Comparison of ENCODE assay signal across 18 cellular contexts in genomic region chr7:43140186-43140585, GRCh38. TPM values are rescaled to one million over a fixed set of nuclear protein-coding genes. Genes with fewer than 3 reads are reported as not detected.
DNase-seq lines count a peak whose midpoint lies in the region; ATAC-seq and TF ChIP-seq lines count a peak whose summit lies in the region.
"Had no signal": no experiment of that assay in that cellular context is flagged by ENCODE, and none has a peak within 500 bp of the region (broad histone marks: within the 10 kb centered on the region; RNA-seq: fewer than 3 reads in every experiment).

No MANE protein-coding gene starts in this region.

- no peak overlapping the region for H2BK15ac ChIP-seq in mesenchymal stem cell (ENCODE audit: low read depth, poor library complexity, severe bottlenecking)

- 0 out of 2 replicates have a peak, but pooled peaks cover 10% of the 10 kb centered on the region for H3K9me3 Mint-ChIP-seq in WTC11
- H3K9me3 Mint-ChIP-seq: CD4-positive, alpha-beta T cell; IgD-negative memory B cell had no signal

- no peak for DNase-seq in WTC11 (ENCODE audit: low spot score)
- no peak for DNase-seq in mesenchymal stem cell
- DNase-seq in posterior vena cava (ENCODE audit: low spot score): no peak
- no peak for DNase-seq in cerebellar cortex (ENCODE audit: low spot score)
- DNase-seq: AML-193; Calu3; CD4-positive, alpha-beta T cell; DMS79 treated with DMSO at 0.1 percent for 48 hours; GF-D8; HCEC 1CT; Kasumi-1; KBM-7 had no signal

- no peak overlapping the region for H3K4me3 Mint-ChIP-seq in WTC11
- H3K4me3 Mint-ChIP-seq: CD4-positive, alpha-beta T cell; IgD-negative memory B cell had no signal

- H3K4me1 Mint-ChIP-seq in WTC11: peaks cover 71% of the 10 kb centered on the region
- H3K4me1 Mint-ChIP-seq: IgD-negative memory B cell had no signal

- H3K36me3 Mint-ChIP-seq in WTC11: no peaks in the 10 kb centered on the region
- H3K36me3 Mint-ChIP-seq: IgD-negative memory B cell had no signal

- no peaks in the 10 kb centered on the region for H3K27me3 ChIP-seq in HUES48 (ENCODE audit: control insufficient read depth, insufficient read depth, low read length)
- no peaks in the 10 kb centered on the region for H3K27me3 ChIP-seq in mesenchymal stem cell (ENCODE audit: control insufficient read depth in 1 of 2, insufficient read depth in 1 of 2, low read length in 2 of 2)

- H3K9me3 ChIP-seq in HUES48 (ENCODE audit: control insufficient read depth, insufficient read depth, low read length) (no peaks in the 10 kb centered on the region), mesenchymal stem cell (ENCODE audit: control insufficient read depth, low read length) (no peaks in the 10 kb centered on the region)

- H3K27ac ChIP-seq in HUES48 (ENCODE audit: low read depth, low read length) (peak overlapping the region; percentile 77), mesenchymal stem cell (ENCODE audit: low read length, poor library complexity, severe bottlenecking) (peak overlapping the region; percentile 48)
- H3K27ac ChIP-seq: C4-2B had no signal

- no peak overlapping the region for H3K18ac ChIP-seq in mesenchymal stem cell (ENCODE audit: low read depth in 1 of 2, low read length in 2 of 2)

- H3K27ac Mint-ChIP-seq in WTC11: peak overlapping the region; percentile 86
- H3K27ac Mint-ChIP-seq: CD4-positive, alpha-beta T cell; IgD-negative memory B cell had no signal

- no peak overlapping the region for H3K4me3 ChIP-seq in HUES48 (ENCODE audit: low read depth, low read length)
- no peak overlapping the region for H3K4me3 ChIP-seq in mesenchymal stem cell (ENCODE audit: insufficient read depth in 1 of 2, low read depth in 1 of 2, low read length in 2 of 2)

- H3K36me3 ChIP-seq in HUES48 (ENCODE audit: control insufficient read depth, insufficient read depth, low read length): no peaks in the 10 kb centered on the region
- H3K36me3 ChIP-seq in mesenchymal stem cell (ENCODE audit: control insufficient read depth in 1 of 2, insufficient read depth in 2 of 2, low read depth in 1 of 2, low read length in 2 of 2): no peaks in the 10 kb centered on the region

- H2AFZ ChIP-seq in mesenchymal stem cell (ENCODE audit: low read depth, low read length): no peak overlapping the region

- TF ChIP-seq CTCF in WTC11 (IDR thresholded peaks at IDR 0.05): no peak

- no peak overlapping the region for H3K23ac ChIP-seq in mesenchymal stem cell (ENCODE audit: low read length in 2 of 2)

- over 99% methylated on average over 6 of the region's 7 CpGs for WGBS in mesenchymal stem cell

- POLR2A ChIA-PET in WTC11 (lab: Charles Lee): no interaction called here

- H4K8ac ChIP-seq in mesenchymal stem cell (ENCODE audit: low read length): no peak overlapping the region

- no peaks in the 10 kb centered on the region for H3K27me3 Mint-ChIP-seq in WTC11 (ENCODE audit: low read depth)

- ATAC-seq in WTC11 (no peak), GM18502 (IDR thresholded peaks at IDR 0.05; ENCODE audit: poor library complexity, unreplicated experiment) (no peak)
- ATAC-seq: HepG2 had no signal

- H3K14ac ChIP-seq in mesenchymal stem cell (ENCODE audit: low read length in 2 of 2): no peak overlapping the region

- H2BK120ac ChIP-seq in mesenchymal stem cell (ENCODE audit: low read depth, low read length): no peak overlapping the region

- H2AK5ac ChIP-seq in mesenchymal stem cell (ENCODE audit: low read length, severe bottlenecking): peak overlapping the region; percentile 28

- no peak overlapping the region for H2BK5ac ChIP-seq in mesenchymal stem cell (ENCODE audit: low read depth, low read length, poor library complexity, severe bottlenecking)

- peaks cover 54% of the 10 kb centered on the region for H3K4me1 ChIP-seq in HUES48 (ENCODE audit: control insufficient read depth, insufficient read depth, low read length)
- peaks cover 16% of the 10 kb centered on the region for H3K4me1 ChIP-seq in mesenchymal stem cell (ENCODE audit: control insufficient read depth, insufficient read depth, low read depth, low read length)

- H3K9ac ChIP-seq in HUES48 (ENCODE audit: low read depth, low read length): no peak overlapping the region
- no peak overlapping the region for H3K9ac ChIP-seq in mesenchymal stem cell (ENCODE audit: low read length)

- H3K4me2 ChIP-seq in mesenchymal stem cell (ENCODE audit: low read length, poor library complexity, severe bottlenecking): no peak overlapping the region

- no peak overlapping the region for H4K91ac ChIP-seq in mesenchymal stem cell (ENCODE audit: low read length)

- intact Hi-C loops in posterior vena cava (cut with DNase I): no loop called here

- no peak overlapping the region for H3K4ac ChIP-seq in mesenchymal stem cell (ENCODE audit: low read depth in 1 of 2, low read length in 2 of 2)

- CTCF ChIA-PET in WTC11 (lab: Charles Lee): interaction anchor here (1.3 kb wide), 1 partner anchor 32 kb away, joined by 5 read pairs; no protein-coding TSS in a partner anchor

- no peaks in the 10 kb centered on the region for H3K79me1 ChIP-seq in mesenchymal stem cell (replicated peaks; ENCODE audit: low read length, poor library complexity, severe bottlenecking)

- H2BK12ac ChIP-seq in mesenchymal stem cell (ENCODE audit: low read length in 2 of 2): no peak overlapping the region

TF ChIP-seq in WTC11, 78 proteins besides CTCF, POLR2A, EP300 and RAD21:
- TF ChIP-seq SMAD4 (CRISPR knock-in tag; IDR thresholded peaks at IDR 0.05): no peak
- no peak for TF ChIP-seq TEAD1 (CRISPR knock-in tag; IDR thresholded peaks at IDR 0.05)
- no peak for TF ChIP-seq TCF7 (CRISPR knock-in tag; IDR thresholded peaks at IDR 0.05; ENCODE audit: low read depth)
- no peak for TF ChIP-seq ZNF263 (CRISPR knock-in tag; IDR thresholded peaks at IDR 0.05; ENCODE audit: low read depth)
- TF ChIP-seq, protein P1, sequence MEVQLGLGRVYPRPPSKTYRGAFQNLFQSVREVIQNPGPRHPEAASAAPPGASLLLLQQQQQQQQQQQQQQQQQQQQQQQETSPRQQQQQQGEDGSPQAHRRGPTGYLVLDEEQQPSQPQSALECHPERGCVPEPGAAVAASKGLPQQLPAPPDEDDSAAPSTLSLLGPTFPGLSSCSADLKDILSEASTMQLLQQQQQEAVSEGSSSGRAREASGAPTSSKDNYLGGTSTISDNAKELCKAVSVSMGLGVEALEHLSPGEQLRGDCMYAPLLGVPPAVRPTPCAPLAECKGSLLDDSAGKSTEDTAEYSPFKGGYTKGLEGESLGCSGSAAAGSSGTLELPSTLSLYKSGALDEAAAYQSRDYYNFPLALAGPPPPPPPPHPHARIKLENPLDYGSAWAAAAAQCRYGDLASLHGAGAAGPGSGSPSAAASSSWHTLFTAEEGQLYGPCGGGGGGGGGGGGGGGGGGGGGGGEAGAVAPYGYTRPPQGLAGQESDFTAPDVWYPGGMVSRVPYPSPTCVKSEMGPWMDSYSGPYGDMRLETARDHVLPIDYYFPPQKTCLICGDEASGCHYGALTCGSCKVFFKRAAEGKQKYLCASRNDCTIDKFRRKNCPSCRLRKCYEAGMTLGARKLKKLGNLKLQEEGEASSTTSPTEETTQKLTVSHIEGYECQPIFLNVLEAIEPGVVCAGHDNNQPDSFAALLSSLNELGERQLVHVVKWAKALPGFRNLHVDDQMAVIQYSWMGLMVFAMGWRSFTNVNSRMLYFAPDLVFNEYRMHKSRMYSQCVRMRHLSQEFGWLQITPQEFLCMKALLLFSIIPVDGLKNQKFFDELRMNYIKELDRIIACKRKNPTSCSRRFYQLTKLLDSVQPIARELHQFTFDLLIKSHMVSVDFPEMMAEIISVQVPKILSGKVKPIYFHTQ (CRISPR knock-in tag; IDR thresholded peaks at IDR 0.05): no peak
- no peak for TF ChIP-seq NR3C1 (CRISPR knock-in tag; conservative IDR thresholded peaks at IDR 0.05; ENCODE audit: low read depth)
- no peak for TF ChIP-seq ERG (CRISPR knock-in tag; IDR thresholded peaks at IDR 0.05)
- TF ChIP-seq GABPB1 (CRISPR knock-in tag; IDR thresholded peaks at IDR 0.05): no peak
- TF ChIP-seq ZNF138 (CRISPR knock-in tag; conservative IDR thresholded peaks at IDR 0.05): no peak
- TF ChIP-seq JUN (CRISPR knock-in tag; IDR thresholded peaks at IDR 0.05): no peak

RNA-seq across cellular contexts. Expression of gene HECW1, which starts 27.7 kb away (rescaled TPM):
- total RNA-seq in WTC11 (2021): 4.9 to 6.1 TPM (median 5.4 TPM) in 3 replicates
- polyA plus RNA-seq in mesenchymal stem cell (2013, experiment 1 of 2): 3.5 TPM
- 3.3 TPM for polyA plus RNA-seq in mesenchymal stem cell (2013, experiment 2 of 2)
- under 1 TPM in 1 of 2 donors, not detected in 1; 0.24 TPM for total RNA-seq in posterior vena cava
- total RNA-seq: CD4-positive, alpha-beta T cell; HepG2; HT-29 had no signal
- polyA plus RNA-seq: HepG2, IgD-negative memory B cell had no signal
